ENCODE assay signal across 9 cellular contexts in the genomic region with DNA sequence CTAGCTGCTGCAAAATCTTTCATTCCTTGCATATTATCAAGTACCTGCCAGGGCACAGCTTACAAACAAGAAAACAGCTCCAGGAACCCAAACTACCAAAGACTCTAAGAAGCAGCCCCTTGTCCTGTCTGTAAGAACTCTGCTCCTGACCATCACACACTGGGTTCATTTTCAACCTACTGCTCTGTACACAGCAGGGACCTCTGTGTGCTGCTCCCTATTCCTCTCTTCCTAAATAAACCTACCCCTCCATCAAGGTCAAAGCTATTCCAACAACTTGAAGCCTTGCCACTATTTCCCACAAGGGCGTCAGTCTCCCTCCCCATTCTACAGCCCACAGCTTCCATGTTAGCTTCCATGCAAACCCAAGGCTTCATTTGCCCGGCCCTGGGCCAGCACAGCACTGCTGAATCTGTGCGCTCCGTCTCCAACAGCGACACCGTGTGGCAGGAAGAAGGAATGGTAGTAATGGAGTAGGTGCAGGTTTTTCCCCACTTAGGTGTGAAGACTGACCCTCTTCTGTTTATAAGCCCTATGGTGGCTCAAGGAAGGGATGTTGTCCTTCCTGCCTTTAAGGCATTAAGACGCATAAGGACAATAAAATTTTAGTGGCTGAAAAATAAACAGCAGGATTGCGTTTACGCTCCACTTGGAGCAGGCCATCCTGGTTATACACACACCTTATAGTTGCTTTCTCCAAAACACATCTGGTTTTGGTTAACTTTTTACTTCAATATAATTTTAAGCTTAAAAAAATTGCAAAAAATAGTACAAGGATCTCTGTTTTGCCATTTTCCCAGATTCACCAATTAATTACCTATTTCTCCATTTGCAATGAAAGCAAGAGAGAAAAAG.
DNase-seq lines count a peak whose midpoint lies in the region; ATAC-seq and TF ChIP-seq lines count a peak whose summit lies in the region.
"Had no signal": no experiment of that assay in that cellular context is flagged by ENCODE, and none has a peak within 500 bp of the region (broad histone marks: within the 10 kb centered on the region; RNA-seq: fewer than 3 reads in every experiment).

No MANE protein-coding gene starts in this region.

- H3K4me1 ChIP-seq in CD8-positive, alpha-beta T cell (ENCODE audit: insufficient read depth, low read length), result no peaks in the 10 kb centered on the region
- no peaks in the 10 kb centered on the region for H3K4me1 ChIP-seq in trophoblast cell (ENCODE audit: control insufficient read depth in 1 of 2, insufficient read depth in 2 of 2, low read length in 2 of 2)

- CTCF ChIA-PET in CD8-positive, alpha-beta T cell (lab: Charles Lee), result interaction anchor here (1.1 kb wide), 1 partner anchor 9 kb away, joined by 4 read pairs; no protein-coding TSS in a partner anchor
- CTCF ChIA-PET in activated CD4-positive, alpha-beta memory T cell treated with anti-CD3 and anti-CD28 coated beads for 36 hours (lab: Charles Lee), result interaction anchor here (0.6 to 2.9 kb wide), 9 partner anchors 9 to 543 kb away, joined by 3 to 12 read pairs (median 3); no protein-coding TSS in a partner anchor

- no peak overlapping the region for H2BK120ac ChIP-seq in trophoblast cell (ENCODE audit: insufficient read depth, low read length, poor library complexity)

- no peaks in the 10 kb centered on the region for H3K36me3 Mint-ChIP-seq in CD8-positive, alpha-beta T cell
- peaks cover 3% of the 10 kb centered on the region for H3K36me3 Mint-ChIP-seq in activated CD4-positive, alpha-beta memory T cell treated with anti-CD3 and anti-CD28 coated beads for 36 hours

- H3K36me3 ChIP-seq in CD8-positive, alpha-beta T cell (ENCODE audit: insufficient read depth, low read length), result no peaks in the 10 kb centered on the region
- no peaks in the 10 kb centered on the region for H3K36me3 ChIP-seq in trophoblast cell (ENCODE audit: control insufficient read depth in 1 of 2, insufficient read depth in 2 of 2, low read length in 2 of 2)
- H3K36me3 ChIP-seq: SJSA1 had no signal

- no peak for ATAC-seq in CD8-positive, alpha-beta T cell
- ATAC-seq in GM19438 (IDR thresholded peaks at IDR 0.05; ENCODE audit: low read depth, unreplicated experiment), result peak; percentile 74
- ATAC-seq in GM21737 (IDR thresholded peaks at IDR 0.05; ENCODE audit: unreplicated experiment), result no peak
- ATAC-seq in HG02642 (IDR thresholded peaks at IDR 0.05; ENCODE audit: poor library complexity, unreplicated experiment), result no peak

- H3K4me2 ChIP-seq in trophoblast cell (ENCODE audit: low read length), result no peak overlapping the region

- H3K79me2 ChIP-seq in trophoblast cell (ENCODE audit: control insufficient read depth, insufficient read depth, low read length, poor library complexity), result no peaks in the 10 kb centered on the region

- H4K8ac ChIP-seq in trophoblast cell (ENCODE audit: low read depth, low read length), result no peak overlapping the region

- H3K4me1 Mint-ChIP-seq in CD8-positive, alpha-beta T cell (ENCODE audit: low read depth), result no peaks in the 10 kb centered on the region
- H3K4me1 Mint-ChIP-seq in activated CD4-positive, alpha-beta memory T cell treated with anti-CD3 and anti-CD28 coated beads for 36 hours (ENCODE audit: low read depth), result no peaks in the 10 kb centered on the region

- no peaks in the 10 kb centered on the region for H3K79me1 ChIP-seq in trophoblast cell (ENCODE audit: low read length)

- H4K91ac ChIP-seq in trophoblast cell (ENCODE audit: low read depth, low read length), result no peak overlapping the region

- no peak overlapping the region for H4K12ac ChIP-seq in trophoblast cell (ENCODE audit: low read depth, low read length)

- no peak overlapping the region for H3K27ac Mint-ChIP-seq in CD8-positive, alpha-beta T cell
- H3K27ac Mint-ChIP-seq in activated CD4-positive, alpha-beta memory T cell treated with anti-CD3 and anti-CD28 coated beads for 36 hours, result no peak overlapping the region

- peak; percentile 17 for TF ChIP-seq CTCF in CD8-positive, alpha-beta T cell (IDR thresholded peaks at IDR 0.05)

- H3K27ac ChIP-seq in CD8-positive, alpha-beta T cell (ENCODE audit: low read depth, low read length), result no peak overlapping the region
- H3K27ac ChIP-seq in trophoblast cell (ENCODE audit: low read depth, low read length), result no peak overlapping the region
- H3K27ac ChIP-seq: SJSA1 had no signal

- no peaks in the 10 kb centered on the region for H3K9me3 ChIP-seq in CD8-positive, alpha-beta T cell (ENCODE audit: low read length)
- H3K9me3 ChIP-seq in trophoblast cell (ENCODE audit: insufficient read depth, low read depth, low read length), result no peaks in the 10 kb centered on the region

- WGBS in trophoblast cell (ENCODE audit: extremely low coverage, insufficient coverage, insufficient read length), result no CpG with 5 or more reads among the region's 9 CpGs

- no peak overlapping the region for H3K4ac ChIP-seq in trophoblast cell (ENCODE audit: low read depth, low read length)

- H3K9ac ChIP-seq in trophoblast cell (ENCODE audit: low read length), result no peak overlapping the region

- no peak overlapping the region for H3K14ac ChIP-seq in trophoblast cell (ENCODE audit: low read length)

- H2AFZ ChIP-seq in trophoblast cell (ENCODE audit: insufficient read depth, low read length, poor library complexity), result no peak overlapping the region

- no peak overlapping the region for H2BK12ac ChIP-seq in trophoblast cell (ENCODE audit: low read length)

- H3K4me3 Mint-ChIP-seq in CD8-positive, alpha-beta T cell, result no peak overlapping the region
- H3K4me3 Mint-ChIP-seq in activated CD4-positive, alpha-beta memory T cell treated with anti-CD3 and anti-CD28 coated beads for 36 hours, result no peak overlapping the region

- H3K27me3 Mint-ChIP-seq in CD8-positive, alpha-beta T cell (ENCODE audit: low read depth), result no peaks in the 10 kb centered on the region
- H3K27me3 Mint-ChIP-seq in activated CD4-positive, alpha-beta memory T cell treated with anti-CD3 and anti-CD28 coated beads for 36 hours, result peaks cover 2% of the 10 kb centered on the region

- no peaks in the 10 kb centered on the region for H3K27me3 ChIP-seq in CD8-positive, alpha-beta T cell (ENCODE audit: insufficient read depth, low read length)
- no peaks in the 10 kb centered on the region for H3K27me3 ChIP-seq in trophoblast cell (ENCODE audit: insufficient read depth, low read length)
- H3K27me3 ChIP-seq: SJSA1 had no signal

- no peak overlapping the region for H3K18ac ChIP-seq in trophoblast cell (ENCODE audit: low read length)

- POLR2A ChIA-PET in CD8-positive, alpha-beta T cell (lab: Charles Lee), result no interaction called here
- POLR2A ChIA-PET in activated CD4-positive, alpha-beta memory T cell treated with anti-CD3 and anti-CD28 coated beads for 36 hours (lab: Charles Lee), result no interaction called here

- no peak overlapping the region for H2AK5ac ChIP-seq in trophoblast cell (ENCODE audit: low read length)

- H2BK5ac ChIP-seq in trophoblast cell (ENCODE audit: low read depth, low read length, poor library complexity), result no peak overlapping the region

- DNase-seq in CD8-positive, alpha-beta T cell, result no peak
- peak; percentile 36 for DNase-seq in NCI-H2029 (lab: John Stamatoyannopoulos, UW)
- peak; percentile 53 for DNase-seq in activated CD4-positive, alpha-beta memory T cell treated with anti-CD3 and anti-CD28 coated beads for 36 hours
- DNase-seq in germinal center (ENCODE audit: low spot score), result peak; percentile 43
- DNase-seq in trophoblast cell, result peak; percentile 52 to 78

- H3K9me3 Mint-ChIP-seq in CD8-positive, alpha-beta T cell, result peaks cover 24% of the 10 kb centered on the region
- peaks cover 38% of the 10 kb centered on the region for H3K9me3 Mint-ChIP-seq in activated CD4-positive, alpha-beta memory T cell treated with anti-CD3 and anti-CD28 coated beads for 36 hours

- H3K23ac ChIP-seq in trophoblast cell (ENCODE audit: low read length), result no peak overlapping the region

- H3K4me3 ChIP-seq in CD8-positive, alpha-beta T cell (ENCODE audit: low read depth, low read length), result no peak overlapping the region
- no peak overlapping the region for H3K4me3 ChIP-seq in trophoblast cell (ENCODE audit: low read depth, low read length)
- H3K4me3 ChIP-seq: SJSA1 had no signal

- intact Hi-C loops in CD8-positive, alpha-beta T cell (cut with DNase I, micrococcal nuclease), result no loop called here
- intact Hi-C loops in activated CD4-positive, alpha-beta memory T cell treated with anti-CD3 and anti-CD28 coated beads for 36 hours (cut with micrococcal nuclease), result loop anchor here (5.0 kb wide), 1 partner anchor 188 kb away; the partner anchor contains the start of gene THBD

Comparison
In these comparisons a context has a peak if more than half of its experiments do, and no peak if none do; other contexts are left out.
1. DNase-seq: peak in NCI-H2029 (single experiment), activated CD4-positive, alpha-beta memory T cell treated with anti-CD3 and anti-CD28 coated beads for 36 hours (single experiment), germinal center (single experiment) and trophoblast cell (2 of 2); none in CD8-positive, alpha-beta T cell (0 of 7).